Comparison of ENCODE assay signal across 11 cellular contexts in genomic region chr9:79574716-79575242, GRCh38. TPM values are rescaled to one million over a fixed set of nuclear protein-coding genes. Genes with fewer than 3 reads are reported as not detected.
DNase-seq lines count a peak whose midpoint lies in the region; ATAC-seq and TF ChIP-seq lines count a peak whose summit lies in the region.
"Had no signal": no experiment of that assay in that cellular context is flagged by ENCODE, and none has a peak within 500 bp of the region (broad histone marks: within the 10 kb centered on the region; RNA-seq: fewer than 3 reads in every experiment).

No MANE protein-coding gene starts in this region.

- H3K27me3 ChIP-seq in ACC112 (ENCODE audit: insufficient read depth, low read length) (no peaks in the 10 kb centered on the region), GM23248 (replicated peaks; ENCODE audit: insufficient read depth) (no peaks in the 10 kb centered on the region), mammary epithelial cell (ENCODE audit: insufficient read depth, low read length) (no peaks in the 10 kb centered on the region)
- H3K27me3 ChIP-seq: MG63 had no signal

- 8 to 15% methylated on average over 4 of the region's 4 CpGs for WGBS in GM23248 (ENCODE audit: low coverage in 1 of 2, low lambda C conversion rate in 2 of 2, missing lambda C conversion rate in 2 of 2), 2 experiments
- WGBS in mammary epithelial cell (ENCODE audit: low coverage, missing lambda C conversion rate): 28% methylated on average over 4 of the region's 4 CpGs

- peaks cover 4% of the 10 kb centered on the region for H3F3A ChIP-seq in GM23248 (ENCODE audit: insufficient read depth)

- H2AFZ ChIP-seq in ACC112 (ENCODE audit: low read length, unreplicated experiment): no peak overlapping the region
- H2AFZ ChIP-seq in GM23248: peak overlapping the region; percentile 76
- peak overlapping the region; percentile 15 for H2AFZ ChIP-seq in mammary epithelial cell (ENCODE audit: low read depth, low read length)

- CTCF ChIA-PET in mammary epithelial cell (lab: Charles Lee; ENCODE audit: low non-redundant PET): no interaction called here

- in situ Hi-C loops in GM23248 (cut with MboI): loop anchor here (25.0 kb wide), 1 partner anchor 1137 kb away; no protein-coding TSS in a partner anchor
- in situ Hi-C loops in mammary epithelial cell (cut with MboI; ENCODE audit: low sequenced_read_pairs in 2 of 2): loop anchor here in 1 of 2 donors (25.0 kb wide), 1 partner anchor 113 kb away; no protein-coding TSS in a partner anchor

- H3K9me3 ChIP-seq in GM23248 (ENCODE audit: low read depth): no peaks in the 10 kb centered on the region
- H3K9me3 ChIP-seq in mammary epithelial cell (replicated peaks; ENCODE audit: insufficient read depth, low read length): no peaks in the 10 kb centered on the region
- H3K9me3 ChIP-seq: MG63 had no signal

- DNase-seq in GM23248 (peak; percentile 65), mammary epithelial cell (no peak), midbrain (lab: John Stamatoyannopoulos, UW) (peak; percentile 30), SKM-1 (lab: John Stamatoyannopoulos, UW; ENCODE audit: unreplicated experiment) (no peak), HuH-7.5 (ENCODE audit: low spot score) (no peak)
- DNase-seq in stimulated activated CD4-positive, alpha-beta T cell treated with anti-CD3 and anti-CD28 coated beads, Interleukin-2, amount 100 ng/mL, for 24 hours: no peak
- DNase-seq: aorta, GOT3, MG63 had no signal

- H3K36me3 ChIP-seq in ACC112 (ENCODE audit: insufficient read depth, low read length) (no peaks in the 10 kb centered on the region), GM23248 (ENCODE audit: low read depth) (peaks cover 9% of the 10 kb centered on the region; the same call in 1 of the 2 replicates), mammary epithelial cell (ENCODE audit: insufficient read depth, low read length) (no peaks in the 10 kb centered on the region)
- H3K36me3 ChIP-seq: MG63 had no signal

- H3K9ac ChIP-seq in GM23248 (peak overlapping the region; percentile 96), mammary epithelial cell (ENCODE audit: insufficient read depth, low read length) (peak overlapping the region; percentile 57)

- ATAC-seq in GM19452 (IDR thresholded peaks at IDR 0.05; ENCODE audit: unreplicated experiment): no peak

- peaks cover 36% of the 10 kb centered on the region for H3K79me2 ChIP-seq in ACC112 (ENCODE audit: control insufficient read depth, insufficient read depth, low read length, unreplicated experiment)
- H3K79me2 ChIP-seq in GM23248 (ENCODE audit: insufficient read depth): peaks cover 72% of the 10 kb centered on the region
- H3K79me2 ChIP-seq in mammary epithelial cell (ENCODE audit: insufficient read depth, low read length): peaks cover 65% of the 10 kb centered on the region

- no peak overlapping the region for H3K27ac ChIP-seq in ACC112 (ENCODE audit: low read depth, low read length)
- peak overlapping the region; percentile 97 for H3K27ac ChIP-seq in GM23248
- peak overlapping the region; percentile 97 for H3K27ac ChIP-seq in mammary epithelial cell (ENCODE audit: insufficient read depth, low read depth, low read length)

- peaks cover 36% of the 10 kb centered on the region for H3K4me1 ChIP-seq in ACC112 (ENCODE audit: control insufficient read depth, insufficient read depth, low read length, unreplicated experiment)
- peaks cover 42% of the 10 kb centered on the region for H3K4me1 ChIP-seq in GM23248 (ENCODE audit: insufficient read depth)
- peaks cover 14% of the 10 kb centered on the region for H3K4me1 ChIP-seq in mammary epithelial cell (ENCODE audit: insufficient read depth, low read length)

- intact Hi-C loops in mammary epithelial cell (cut with micrococcal nuclease): loop anchor here (5.0 to 10.0 kb wide), 2 partner anchors 352 to 550 kb away; no protein-coding TSS in a partner anchor

- dilution Hi-C loops in mammary epithelial cell (cut with HindIII; ENCODE audit: low sequenced_read_pairs): no loop called here

- no peak for TF ChIP-seq CTCF in mammary epithelial cell (conservative IDR thresholded peaks at IDR 0.05 in 1 of 2, IDR thresholded peaks at IDR 0.05 in 1 of 2; ENCODE audit: extremely low read depth in 1 of 2, insufficient read depth in 1 of 2, low read depth in 1 of 2, low read length in 2 of 2)

- H3K4me3 ChIP-seq in ACC112 (ENCODE audit: low read depth, low read length): peak overlapping the region; percentile 93
- peak overlapping the region; percentile 96 for H3K4me3 ChIP-seq in GM23248
- peak overlapping the region; percentile 81 to 99 (median 88) for H3K4me3 ChIP-seq in mammary epithelial cell (replicated peaks in 1 of 3; ENCODE audit: insufficient read depth in 1 of 3, low read depth in 2 of 3, low read length in 3 of 3)

- H3K4me2 ChIP-seq in GM23248 (ENCODE audit: unreplicated experiment) (peak overlapping the region; percentile 94), mammary epithelial cell (ENCODE audit: insufficient read depth, low read depth, low read length) (peak overlapping the region; percentile 87)

- no TSS peak for BruUV-seq in mammary epithelial cell (replicated peaks; lab: Mats Ljungman, UMichigan)

- H3K9me2 ChIP-seq in GM23248 (ENCODE audit: insufficient read depth): no peaks in the 10 kb centered on the region

- H4K20me1 ChIP-seq in GM23248 (ENCODE audit: insufficient read depth): no peaks in the 10 kb centered on the region
- no peaks in the 10 kb centered on the region for H4K20me1 ChIP-seq in mammary epithelial cell (ENCODE audit: insufficient read depth, low read length)

RNA-seq across cellular contexts. Expression of gene TLE4, which starts 3.0 kb away (rescaled TPM):
- total RNA-seq in GM23248 (2014; rRNA removed; shearing (Covaris generic)): 23.3 and 37.8 TPM in 2 replicates
- polyA plus RNA-seq in GM23248 (2016; fragmentation: Nextera tagmentation; extraction: Ambion mirVana) (25.2 and 29.5 TPM in 2 replicates), mammary epithelial cell (26.0 TPM)
- total RNA-seq in mammary epithelial cell: 10 to 100 TPM; 32.8 to 38.4 TPM
- polyA minus RNA-seq in mammary epithelial cell: 63.0 TPM

Comparison
In these comparisons a context has a peak if more than half of its experiments do, and no peak if none do; other contexts are left out.
1. DNase-seq: peak in GM23248 (single experiment) and midbrain (single experiment); none in mammary epithelial cell (single experiment), stimulated activated CD4-positive, alpha-beta T cell treated with anti-CD3 and anti-CD28 coated beads, Interleukin-2, amount 100 ng/mL, for 24 hours (0 of 2), SKM-1 (single experiment) and HuH-7.5 (single experiment).
2. Peak in every context shown above with its lines, with median percentiles within 50 percentile points of each other: H3K4me3 ChIP-seq.